ENCODE assay signal across 8 cellular contexts in genomic region chr4:98659106-98659592, GRCh38. TPM values are rescaled to one million over a fixed set of nuclear protein-coding genes. Genes with fewer than 3 reads are reported as not detected.
DNase-seq lines count a peak whose midpoint lies in the region; ATAC-seq, FAIRE-seq and TF ChIP-seq lines count a peak whose summit lies in the region.

No MANE protein-coding gene starts in this region.

- H3K4me3 ChIP-seq in NT2/D1 (ENCODE audit: insufficient read length, low read depth): peak overlapping the region; percentile 66
- peak overlapping the region; percentile 48 for H3K4me3 ChIP-seq in ectodermal cell (ENCODE audit: insufficient read depth, low read depth, low read length)
- H3K4me3 ChIP-seq in mucosa of rectum (ENCODE audit: low read length in 2 of 2): peak overlapping the region; percentile 76 to 81

- TF ChIP-seq POLR2A in GM18505 (IDR thresholded peaks at IDR 0.05; ENCODE audit: borderline replicate concordance, extremely low read depth, insufficient read depth, insufficient read length): no peak

- H3K27me3 ChIP-seq in NT2/D1 (ENCODE audit: insufficient read depth, insufficient read length) (peaks cover 53% of the 10 kb centered on the region), ectodermal cell (ENCODE audit: control insufficient read depth, insufficient read depth, low read length, poor library complexity, severe bottlenecking) (peaks cover 13% of the 10 kb centered on the region), mucosa of rectum (ENCODE audit: control insufficient read depth in 2 of 2, insufficient read depth in 2 of 2, low read length in 2 of 2) (peaks cover 0 to 4% of the 10 kb centered on the region in 2 donors)

- H3K4me1 ChIP-seq in NT2/D1 (ENCODE audit: insufficient read depth, insufficient read length): peaks cover 5% of the 10 kb centered on the region
- peaks cover 29% of the 10 kb centered on the region for H3K4me1 ChIP-seq in ectodermal cell (ENCODE audit: control insufficient read depth, insufficient read depth, low read length)
- peaks cover 17 to 22% of the 10 kb centered on the region in 2 donors for H3K4me1 ChIP-seq in mucosa of rectum (ENCODE audit: control insufficient read depth in 2 of 2, insufficient read depth in 2 of 2, low read length in 2 of 2)

- no peaks in the 10 kb centered on the region for H3K36me3 ChIP-seq in NT2/D1 (ENCODE audit: insufficient read depth, insufficient read length, low read length)
- no peaks in the 10 kb centered on the region for H3K36me3 ChIP-seq in ectodermal cell (ENCODE audit: control insufficient read depth, insufficient read depth, low read length)
- no peaks in the 10 kb centered on the region for H3K36me3 ChIP-seq in mucosa of rectum (ENCODE audit: control insufficient read depth in 2 of 2, insufficient read depth in 2 of 2, low read length in 2 of 2)

- ATAC-seq in GM18505 (IDR thresholded peaks at IDR 0.05; ENCODE audit: unreplicated experiment) (no peak), GM21515 (IDR thresholded peaks at IDR 0.05; ENCODE audit: unreplicated experiment) (no peak), GM18861 (IDR thresholded peaks at IDR 0.05; ENCODE audit: unreplicated experiment) (no peak)

- 2 to 3% methylated on average over 16 to 17 of the region's 17 CpGs for WGBS in ectodermal cell, 2 experiments

- FAIRE-seq in D721Med (lab: Jason Lieb, UNC): no peak

- no peak for TF ChIP-seq CTCF in D721Med (IDR thresholded peaks at IDR 0.05; ENCODE audit: insufficient read depth, missing control alignments)

- H3K27ac ChIP-seq in ectodermal cell (ENCODE audit: insufficient read depth, low read depth, low read length, poor library complexity, severe bottlenecking): peak overlapping the region; percentile 48
- H3K27ac ChIP-seq in mucosa of rectum (ENCODE audit: low read depth in 2 of 2, low read length in 2 of 2): peak overlapping the region; percentile 38 to 60

- H3K9me3 ChIP-seq in NT2/D1 (ENCODE audit: insufficient read depth, low read length) (no peaks in the 10 kb centered on the region), ectodermal cell (ENCODE audit: control insufficient read depth, low read length) (no peaks in the 10 kb centered on the region), mucosa of rectum (ENCODE audit: control insufficient read depth in 2 of 2, low read length in 2 of 2) (no peaks in the 10 kb centered on the region)

- DNase-seq in ELF-1 (ENCODE audit: low read depth, low spot score) (peak; percentile 69), NT2/D1 (ENCODE audit: low read depth, low spot score) (peak; percentile 13), D721Med (ENCODE audit: insufficient read length, low spot score) (no peak)

- H3K9ac ChIP-seq in NT2/D1 (ENCODE audit: insufficient read length, low read depth) (peak overlapping the region; percentile 81), mucosa of rectum (ENCODE audit: low read depth in 1 of 2, low read length in 2 of 2) (peak overlapping the region; percentile 43 to 75)

RNA-seq across cellular contexts. Expression of gene TSPAN5, which starts 0.7 kb away (rescaled TPM):
- polyA plus RNA-seq in ectodermal cell (2013, experiment 1 of 4): 46.8 TPM
- polyA plus RNA-seq in ectodermal cell (2013, experiment 2 of 4): 53.6 TPM
- 37.7 TPM for polyA plus RNA-seq in ectodermal cell (2013, experiment 3 of 4)
- polyA plus RNA-seq in ectodermal cell (2013, experiment 4 of 4): 39.6 TPM
